1 cellular context compared by ENCODE assay signal in the genomic region with DNA sequence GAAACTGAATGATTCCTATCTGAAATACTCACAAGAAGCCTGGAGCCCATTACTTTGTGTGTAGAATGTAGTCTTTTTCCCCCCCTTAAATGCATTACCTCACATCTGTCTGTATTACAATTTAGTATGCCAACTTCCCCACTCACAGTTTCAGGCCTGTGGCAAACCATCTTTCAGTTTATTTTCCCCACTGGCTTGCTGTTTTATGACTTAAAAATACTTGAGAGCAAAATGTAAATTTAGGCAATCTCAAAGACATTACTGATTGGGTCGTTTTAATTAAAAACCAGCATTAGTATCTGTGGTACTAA.
A peak's percentile ranks its signal among the peaks of the same experiment; 100 is the strongest.
TF ChIP-seq lines count a peak whose summit lies in the region.

No MANE protein-coding gene starts in this region.

TF ChIP-seq in GM12878, 131 proteins besides CTCF, POLR2A, EP300 and RAD21 (continued from another document):
- TF ChIP-seq SPI1 (IDR thresholded peaks at IDR 0.05; ENCODE audit: borderline replicate concordance, insufficient read depth, low read depth, low read length) (0 out of 2 replicates have a peak, but pooled peaks have one; percentile 19), RUNX3 (IDR thresholded peaks at IDR 0.05; ENCODE audit: low read length) (peak; percentile 42; the same call in 1 of the 2 replicates)
- TF ChIP-seq, protein P1, sequence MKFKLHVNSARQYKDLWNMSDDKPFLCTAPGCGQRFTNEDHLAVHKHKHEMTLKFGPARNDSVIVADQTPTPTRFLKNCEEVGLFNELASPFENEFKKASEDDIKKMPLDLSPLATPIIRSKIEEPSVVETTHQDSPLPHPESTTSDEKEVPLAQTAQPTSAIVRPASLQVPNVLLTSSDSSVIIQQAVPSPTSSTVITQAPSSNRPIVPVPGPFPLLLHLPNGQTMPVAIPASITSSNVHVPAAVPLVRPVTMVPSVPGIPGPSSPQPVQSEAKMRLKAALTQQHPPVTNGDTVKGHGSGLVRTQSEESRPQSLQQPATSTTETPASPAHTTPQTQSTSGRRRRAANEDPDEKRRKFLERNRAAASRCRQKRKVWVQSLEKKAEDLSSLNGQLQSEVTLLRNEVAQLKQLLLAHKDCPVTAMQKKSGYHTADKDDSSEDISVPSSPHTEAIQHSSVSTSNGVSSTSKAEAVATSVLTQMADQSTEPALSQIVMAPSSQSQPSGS (IDR thresholded peaks at IDR 0.05; ENCODE audit: low read length): peak; percentile 40; the same call in 1 of the 2 replicates
